Comparison of ENCODE assay signal across 20 cellular contexts in the genomic region with DNA sequence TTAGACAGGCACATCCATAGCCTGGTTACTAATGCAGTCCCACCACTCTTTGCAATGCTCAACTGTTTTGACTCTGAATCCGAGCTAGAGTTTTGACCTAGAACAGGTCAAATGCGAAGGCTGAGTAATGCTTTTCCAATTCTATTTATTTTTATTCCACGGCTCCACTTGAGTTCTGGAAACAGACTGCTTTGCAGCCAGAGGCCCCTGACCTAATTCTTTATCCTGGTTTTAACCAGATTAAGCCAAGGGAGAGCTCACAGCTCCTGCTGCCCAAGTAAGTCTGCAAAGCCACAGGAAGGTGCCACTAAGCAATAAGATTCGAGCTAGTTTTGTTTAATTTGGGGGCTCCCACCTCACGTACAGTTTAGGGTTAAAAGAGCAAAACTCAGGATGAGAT.
"Had no signal": no experiment of that assay in that cellular context is flagged by ENCODE, and none has a peak within 500 bp of the region (broad histone marks: within the 10 kb centered on the region; RNA-seq: fewer than 3 reads in every experiment).

No MANE protein-coding gene starts in this region.

- H3K4me1 Mint-ChIP-seq: neural crest cell had no signal

- ATAC-seq: activated naive CD4-positive, alpha-beta T cell treated with anti-CD3 and anti-CD28 coated beads, Interleukin-2, amount 50 U/mL, for 72 hours; activated T-helper 17 cell treated with anti-CD3 and anti-CD28 coated beads, Interleukin-2, amount 50 U/mL, for 72 hours; gastroesophageal sphincter; mucosa of descending colon; WTC11 had no signal

- H3K27me3 ChIP-seq: adrenal gland, cardiac muscle cell, dorsolateral prefrontal cortex, esophagus squamous epithelium, gastroesophageal sphincter, tibial nerve had no signal

- H3K27ac ChIP-seq: cardiac muscle cell, esophagus squamous epithelium, gastroesophageal sphincter, tibial nerve had no signal

- H3K9me3 Mint-ChIP-seq: activated T-cell treated with anti-CD3 and anti-CD28 coated beads, Interleukin-2, amount 50 U/mL, for 24 hours; activated T-helper 17 cell treated with anti-CD3 and anti-CD28 coated beads, Interleukin-2, amount 50 U/mL, for 72 hours; endodermal cell; neural crest cell; stimulated activated naive CD8-positive, alpha-beta T cell treated with anti-CD3 and anti-CD28 coated beads, Interleukin-15, Interleukin-2, amounts not matched to agents 100 ng/mL and 50 ng/mL, for 24 hours had no signal

- DNase-seq: activated CD8-positive, alpha-beta memory T cell treated with anti-CD3 and anti-CD28 coated beads for 24 hours; activated CD8-positive, alpha-beta memory T cell treated with anti-CD3 and anti-CD28 coated beads, Interleukin-2, amount 50 U/mL, for 4 hours; activated T-cell treated with anti-CD3 and anti-CD28 coated beads, Interleukin-2, amount 50 U/mL, for 24 hours; endodermal cell; esophagus squamous epithelium; mucosa of descending colon; naive B cell; posterior cingulate gyrus; stimulated activated CD4-positive, alpha-beta T cell treated with anti-CD3 and anti-CD28 coated beads, Interleukin-4, amount 100 ng/mL, for 4 hours; T-helper 1 cell had no signal

- H3K27ac Mint-ChIP-seq: activated T-cell treated with anti-CD3 and anti-CD28 coated beads, Interleukin-2, amount 50 U/mL, for 24 hours; activated T-helper 17 cell treated with anti-CD3 and anti-CD28 coated beads, Interleukin-2, amount 50 U/mL, for 72 hours; endodermal cell; naive B cell; stimulated activated naive CD8-positive, alpha-beta T cell treated with anti-CD3 and anti-CD28 coated beads, Interleukin-15, Interleukin-2, amounts not matched to agents 100 ng/mL and 50 ng/mL, for 24 hours had no signal

- H3K27me3 Mint-ChIP-seq: activated T-cell treated with anti-CD3 and anti-CD28 coated beads, Interleukin-2, amount 50 U/mL, for 24 hours; activated T-helper 17 cell treated with anti-CD3 and anti-CD28 coated beads, Interleukin-2, amount 50 U/mL, for 72 hours; naive B cell; stimulated activated naive CD8-positive, alpha-beta T cell treated with anti-CD3 and anti-CD28 coated beads, Interleukin-15, Interleukin-2, amounts not matched to agents 100 ng/mL and 50 ng/mL, for 24 hours had no signal

- H3K4me1 ChIP-seq: gastroesophageal sphincter, tibial nerve had no signal

- H3K4me3 ChIP-seq: adrenal gland, cardiac muscle cell, dorsolateral prefrontal cortex, esophagus squamous epithelium, gastroesophageal sphincter, mucosa of descending colon, tibial nerve had no signal

- H3K36me3 ChIP-seq: adrenal gland, cardiac muscle cell, gastroesophageal sphincter, tibial nerve had no signal

- H3K4me3 Mint-ChIP-seq: activated T-cell treated with anti-CD3 and anti-CD28 coated beads, Interleukin-2, amount 50 U/mL, for 24 hours; activated T-helper 17 cell treated with anti-CD3 and anti-CD28 coated beads, Interleukin-2, amount 50 U/mL, for 72 hours; endodermal cell; naive B cell; neural crest cell; stimulated activated naive CD8-positive, alpha-beta T cell treated with anti-CD3 and anti-CD28 coated beads, Interleukin-15, Interleukin-2, amounts not matched to agents 100 ng/mL and 50 ng/mL, for 24 hours; WTC11 had no signal

- H3K9me3 ChIP-seq: adrenal gland, esophagus squamous epithelium, gastroesophageal sphincter, mucosa of descending colon, tibial nerve had no signal
